In genomic region chr16:18985254-18985653, GRCh38 we compare ENCODE assay signal across 2 cellular contexts. TPM values are rescaled to one million over a fixed set of nuclear protein-coding genes. Genes with fewer than 3 reads are reported as not detected.
"Had no signal": no experiment of that assay in that cellular context is flagged by ENCODE, and none has a peak within 500 bp of the region (broad histone marks: within the 10 kb centered on the region; RNA-seq: fewer than 3 reads in every experiment).

No MANE protein-coding gene starts in this region.

RNA-seq across cellular contexts. Expression of gene TMC7, which starts 1.5 kb away (rescaled TPM):
- total RNA-seq: OCI-LY7 had no signal
- polyA plus RNA-seq: IgD-negative memory B cell had no signal
